ENCODE assay signal across 10 cellular contexts in genomic region chr22:50188356-50188755, GRCh38. TPM values are rescaled to one million over a fixed set of nuclear protein-coding genes. Genes with fewer than 3 reads are reported as not detected.
DNase-seq lines count a peak whose midpoint lies in the region; TF ChIP-seq lines count a peak whose summit lies in the region.
"Had no signal": no experiment of that assay in that cellular context is flagged by ENCODE, and none has a peak within 500 bp of the region (broad histone marks: within the 10 kb centered on the region; RNA-seq: fewer than 3 reads in every experiment).

No MANE protein-coding gene starts in this region.

- H3K9me3 Mint-ChIP-seq in activated naive CD4-positive, alpha-beta T cell treated with anti-CD3 and anti-CD28 coated beads for 36 hours = no peaks in the 10 kb centered on the region
- no peaks in the 10 kb centered on the region for H3K9me3 Mint-ChIP-seq in IgD-negative memory B cell
- H3K9me3 Mint-ChIP-seq in activated naive CD8-positive, alpha-beta T cell treated with anti-CD3 and anti-CD28 coated beads for 36 hours = no peaks in the 10 kb centered on the region
- no peaks in the 10 kb centered on the region for H3K9me3 Mint-ChIP-seq in progenitor cell of endocrine pancreas (ENCODE audit: low read depth)

- intact Hi-C loops in activated naive CD4-positive, alpha-beta T cell treated with anti-CD3 and anti-CD28 coated beads for 36 hours (cut with micrococcal nuclease) = no loop called here

- no peak for TF ChIP-seq CTCF in progenitor cell of endocrine pancreas (IDR thresholded peaks at IDR 0.05; ENCODE audit: unreplicated experiment)

- no peak overlapping the region for H3K4me3 Mint-ChIP-seq in activated naive CD4-positive, alpha-beta T cell treated with anti-CD3 and anti-CD28 coated beads for 36 hours
- H3K4me3 Mint-ChIP-seq in IgD-negative memory B cell (peak overlapping the region in 3 of 4 donors; percentile 57 to 99 (median 96)), progenitor cell of endocrine pancreas (ENCODE audit: low read depth) (peak overlapping the region; percentile 24)
- H3K4me3 Mint-ChIP-seq in activated naive CD8-positive, alpha-beta T cell treated with anti-CD3 and anti-CD28 coated beads for 36 hours = no peak overlapping the region

- CTCF ChIA-PET in activated naive CD4-positive, alpha-beta T cell treated with anti-CD3 and anti-CD28 coated beads for 36 hours (lab: Charles Lee) = interaction anchor here (2.3 kb wide), 1 partner anchor 258 kb away, joined by 5 read pairs; no protein-coding TSS in a partner anchor

- DNase-seq in activated naive CD4-positive, alpha-beta T cell treated with anti-CD3 and anti-CD28 coated beads for 36 hours = no peak
- DNase-seq in activated naive CD4-positive, alpha-beta T cell treated with anti-CD3 and anti-CD28 coated beads, Interleukin-2, amount 50 U/mL, for 16 hours = no peak
- no peak for DNase-seq in activated naive CD8-positive, alpha-beta T cell treated with anti-CD3 and anti-CD28 coated beads for 36 hours
- no peak for DNase-seq in progenitor cell of endocrine pancreas (ENCODE audit: low spot score, unreplicated experiment)
- DNase-seq in NCI-H226 = no peak
- no peak for DNase-seq in DMS114 treated with DMSO at 0.1 percent for 48 hours (lab: John Stamatoyannopoulos, UW; ENCODE audit: unreplicated experiment)
- DNase-seq in NCI-H510A (lab: John Stamatoyannopoulos, UW) = no peak
- DNase-seq: NCI-H1930, SHP77 treated with DMSO at 0.1 percent for 48 hours had no signal

- H3K27ac Mint-ChIP-seq in activated naive CD4-positive, alpha-beta T cell treated with anti-CD3 and anti-CD28 coated beads for 36 hours = peak overlapping the region; percentile 73
- H3K27ac Mint-ChIP-seq in IgD-negative memory B cell (peak overlapping the region; percentile 39 to 99 (median 94)), progenitor cell of endocrine pancreas (no peak overlapping the region)
- peak overlapping the region; percentile 13 for H3K27ac Mint-ChIP-seq in activated naive CD8-positive, alpha-beta T cell treated with anti-CD3 and anti-CD28 coated beads for 36 hours

- no peaks in the 10 kb centered on the region for H3K27me3 Mint-ChIP-seq in activated naive CD4-positive, alpha-beta T cell treated with anti-CD3 and anti-CD28 coated beads for 36 hours (ENCODE audit: low read depth)
- no peaks in the 10 kb centered on the region for H3K27me3 Mint-ChIP-seq in IgD-negative memory B cell
- H3K27me3 Mint-ChIP-seq in activated naive CD8-positive, alpha-beta T cell treated with anti-CD3 and anti-CD28 coated beads for 36 hours = no peaks in the 10 kb centered on the region
- H3K27me3 Mint-ChIP-seq in progenitor cell of endocrine pancreas = peaks cover 5% of the 10 kb centered on the region

- H3K36me3 Mint-ChIP-seq in activated naive CD4-positive, alpha-beta T cell treated with anti-CD3 and anti-CD28 coated beads for 36 hours (ENCODE audit: low read depth) = peaks cover 14% of the 10 kb centered on the region
- no peaks in the 10 kb centered on the region for H3K36me3 Mint-ChIP-seq in IgD-negative memory B cell
- H3K36me3 Mint-ChIP-seq in activated naive CD8-positive, alpha-beta T cell treated with anti-CD3 and anti-CD28 coated beads for 36 hours = peaks cover 21% of the 10 kb centered on the region
- no peaks in the 10 kb centered on the region for H3K36me3 Mint-ChIP-seq in progenitor cell of endocrine pancreas (ENCODE audit: insufficient read depth)

- H3K4me1 Mint-ChIP-seq in activated naive CD4-positive, alpha-beta T cell treated with anti-CD3 and anti-CD28 coated beads for 36 hours (ENCODE audit: low read depth) = peaks cover 55% of the 10 kb centered on the region
- H3K4me1 Mint-ChIP-seq in IgD-negative memory B cell (peaks cover 32 to 46% (median 40%) of the 10 kb centered on the region in 3 donors), progenitor cell of endocrine pancreas (ENCODE audit: low read depth) (peaks cover 3% of the 10 kb centered on the region)
- H3K4me1 Mint-ChIP-seq in activated naive CD8-positive, alpha-beta T cell treated with anti-CD3 and anti-CD28 coated beads for 36 hours = peaks cover 48% of the 10 kb centered on the region

RNA-seq across cellular contexts. Expression of gene TRABD, which starts 2.6 kb away (rescaled TPM):
- 10 to 100 TPM; 61.0 to 62.8 TPM for total RNA-seq in activated naive CD4-positive, alpha-beta T cell treated with anti-CD3 and anti-CD28 coated beads for 36 hours
- 28.0 TPM for polyA plus RNA-seq in IgD-negative memory B cell
- total RNA-seq in activated naive CD8-positive, alpha-beta T cell treated with anti-CD3 and anti-CD28 coated beads for 36 hours = 10 to 100 TPM; 77.8 to 79.4 TPM
- 39.4 and 42.1 TPM in 2 replicates for total RNA-seq in progenitor cell of endocrine pancreas

RNA-seq across cellular contexts. Expression of gene SELENOO, which starts 12.5 kb away (rescaled TPM):
- 10 to 100 TPM; 16.5 to 16.7 TPM for total RNA-seq in activated naive CD4-positive, alpha-beta T cell treated with anti-CD3 and anti-CD28 coated beads for 36 hours
- 2.3 TPM for polyA plus RNA-seq in IgD-negative memory B cell
- 10 to 100 TPM; 20.0 to 20.9 TPM for total RNA-seq in activated naive CD8-positive, alpha-beta T cell treated with anti-CD3 and anti-CD28 coated beads for 36 hours
- 24.3 and 24.7 TPM in 2 replicates for total RNA-seq in progenitor cell of endocrine pancreas

RNA-seq across cellular contexts. Expression of gene PANX2, which starts 17.8 kb away (rescaled TPM):
- 1 to 10 TPM; 1.2 to 1.7 TPM for total RNA-seq in activated naive CD4-positive, alpha-beta T cell treated with anti-CD3 and anti-CD28 coated beads for 36 hours
- polyA plus RNA-seq in IgD-negative memory B cell = not detected
- 1 to 10 TPM in 1 of 2 experiments, under 1 TPM in 1; 0.66 to 1.0 TPM for total RNA-seq in activated naive CD8-positive, alpha-beta T cell treated with anti-CD3 and anti-CD28 coated beads for 36 hours
- total RNA-seq in progenitor cell of endocrine pancreas = 6.2 and 6.3 TPM in 2 replicates

RNA-seq across cellular contexts. Expression of gene TUBGCP6, which starts 56.5 kb away (rescaled TPM):
- total RNA-seq in activated naive CD4-positive, alpha-beta T cell treated with anti-CD3 and anti-CD28 coated beads for 36 hours = 10 to 100 TPM; 44.5 to 47.8 TPM
- polyA plus RNA-seq in IgD-negative memory B cell = 17.0 TPM
- 10 to 100 TPM; 38.7 to 41.7 TPM for total RNA-seq in activated naive CD8-positive, alpha-beta T cell treated with anti-CD3 and anti-CD28 coated beads for 36 hours
- total RNA-seq in progenitor cell of endocrine pancreas = 62.0 and 70.9 TPM in 2 replicates

Comparison
In these comparisons a context has a peak if more than half of its experiments do, and no peak if none do; other contexts are left out.
1. H3K4me3 Mint-ChIP-seq: peak in IgD-negative memory B cell (3 of 4) and progenitor cell of endocrine pancreas (single experiment); none in activated naive CD4-positive, alpha-beta T cell treated with anti-CD3 and anti-CD28 coated beads for 36 hours (single experiment) and activated naive CD8-positive, alpha-beta T cell treated with anti-CD3 and anti-CD28 coated beads for 36 hours (single experiment).